In the genomic region with DNA sequence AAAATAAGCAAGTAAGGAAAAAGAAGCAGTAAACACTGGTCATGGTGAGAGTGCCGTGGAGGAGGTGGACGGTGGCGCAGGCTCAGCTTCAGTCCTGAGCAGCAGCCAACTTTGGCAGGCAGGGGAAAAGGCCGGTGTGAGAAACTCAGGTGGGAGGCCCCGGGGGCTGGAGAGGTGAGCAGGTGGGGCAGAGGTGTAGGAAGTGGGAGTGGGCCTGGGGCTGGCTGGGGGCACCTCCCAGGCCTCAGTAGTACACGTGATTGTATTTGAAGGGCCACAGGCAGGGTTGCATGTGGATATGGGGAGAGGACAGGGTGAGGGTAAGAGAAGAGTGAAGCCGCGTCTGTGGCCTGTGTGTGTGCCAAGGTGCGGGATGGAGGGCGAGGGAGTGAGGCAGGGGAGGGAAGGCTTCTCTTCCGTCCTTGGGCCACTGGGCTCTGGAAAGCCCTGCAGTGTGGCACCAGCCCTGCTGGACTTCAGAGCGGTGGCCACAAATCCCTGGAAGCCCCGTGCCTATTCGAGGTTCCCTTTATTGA, we compare ENCODE assay signal across 24 cellular contexts. TPM values are rescaled to one million over a fixed set of nuclear protein-coding genes. Genes with fewer than 3 reads are reported as not detected.
A peak's percentile ranks its signal among the peaks of the same experiment; 100 is the strongest.
DNase-seq lines count a peak whose midpoint lies in the region; ATAC-seq, FAIRE-seq and TF ChIP-seq lines count a peak whose summit lies in the region.
"Had no signal": no experiment of that assay in that cellular context is flagged by ENCODE, and none has a peak within 500 bp of the region (broad histone marks: within the 10 kb centered on the region; RNA-seq: fewer than 3 reads in every experiment).

No MANE protein-coding gene starts in this region.

- ATAC-seq in T-helper 17 cell (no peak), omental fat pad (ENCODE audit: low FRiP score) (no peak), right lobe of liver (no peak)
- ATAC-seq: body of pancreas; GM12878; naive thymus-derived CD8-positive, alpha-beta T cell; stimulated activated memory B cell treated with anti-CD40 and anti-IgM and Interleukin-4, amounts not matched to agents 10 μg/mL and 1 μg/mL and 100 μg/mL, for 72 hours had no signal

- peak overlapping the region; percentile 37 for H3K27ac Mint-ChIP-seq in T-helper 1 cell treated with Interleukin-12 subunit alpha and Interleukin-12 subunit beta and Interleukin-4 antibody, amounts not matched to agents 30 μg/mL and 1 μg/mL, for 36 hours
- H3K27ac Mint-ChIP-seq in T-helper 17 cell: peak overlapping the region; percentile 86
- H3K27ac Mint-ChIP-seq: progenitor cell of endocrine pancreas; stimulated activated memory B cell treated with anti-CD40 and anti-IgM and Interleukin-4, amounts not matched to agents 10 μg/mL and 1 μg/mL and 100 μg/mL, for 72 hours had no signal

- H3K4me1 Mint-ChIP-seq in T-helper 1 cell treated with Interleukin-12 subunit alpha and Interleukin-12 subunit beta and Interleukin-4 antibody, amounts not matched to agents 30 μg/mL and 1 μg/mL, for 36 hours (ENCODE audit: low read depth): peaks cover 5% of the 10 kb centered on the region
- H3K4me1 Mint-ChIP-seq in T-helper 17 cell: peaks cover 10% of the 10 kb centered on the region

- H3K9ac ChIP-seq in kidney (ENCODE audit: low read length in 2 of 2): no peak overlapping the region

- H3K27me3 Mint-ChIP-seq in T-helper 1 cell treated with Interleukin-12 subunit alpha and Interleukin-12 subunit beta and Interleukin-4 antibody, amounts not matched to agents 30 μg/mL and 1 μg/mL, for 36 hours (ENCODE audit: low read depth): no peaks in the 10 kb centered on the region
- H3K27me3 Mint-ChIP-seq in T-helper 17 cell: no peaks in the 10 kb centered on the region
- H3K27me3 Mint-ChIP-seq: progenitor cell of endocrine pancreas had no signal

- 56% methylated on average over 6 of the region's 14 CpGs for WGBS in right lobe of liver (ENCODE audit: insufficient coverage, low coverage, low lambda C conversion rate, missing lambda C conversion rate)

- TF ChIP-seq CTCF in kidney (IDR thresholded peaks at IDR 0.05; ENCODE audit: borderline replicate concordance, extremely low read depth, insufficient read depth): no peak
- no peak for TF ChIP-seq CTCF in omental fat pad (IDR thresholded peaks at IDR 0.05)
- no peak for TF ChIP-seq CTCF in right lobe of liver (IDR thresholded peaks at IDR 0.05)

- peaks cover 2% of the 10 kb centered on the region for H3K36me3 Mint-ChIP-seq in T-helper 1 cell treated with Interleukin-12 subunit alpha and Interleukin-12 subunit beta and Interleukin-4 antibody, amounts not matched to agents 30 μg/mL and 1 μg/mL, for 36 hours (ENCODE audit: low read depth)
- peaks cover 5% of the 10 kb centered on the region for H3K36me3 Mint-ChIP-seq in T-helper 17 cell (ENCODE audit: low read depth)
- H3K36me3 Mint-ChIP-seq: naive thymus-derived CD8-positive, alpha-beta T cell had no signal

- no peaks in the 10 kb centered on the region for H3K36me3 ChIP-seq in kidney (ENCODE audit: control insufficient read depth in 1 of 2, insufficient read depth in 2 of 2, low read length in 2 of 2)
- no peaks in the 10 kb centered on the region for H3K36me3 ChIP-seq in right lobe of liver
- H3K36me3 ChIP-seq: colonic mucosa had no signal

- H3K4me1 ChIP-seq in kidney (ENCODE audit: control insufficient read depth in 1 of 2, insufficient read depth in 1 of 2, low read depth in 1 of 2, low read length in 2 of 2): peaks cover 4 to 15% of the 10 kb centered on the region in 2 donors
- H3K4me1 ChIP-seq in right lobe of liver: peaks cover 0 to 5% (median 0%) of the 10 kb centered on the region in 4 donors
- H3K4me1 ChIP-seq: colonic mucosa had no signal

- H3K4me3 Mint-ChIP-seq in T-helper 1 cell treated with Interleukin-12 subunit alpha and Interleukin-12 subunit beta and Interleukin-4 antibody, amounts not matched to agents 30 μg/mL and 1 μg/mL, for 36 hours: no peak overlapping the region
- H3K4me3 Mint-ChIP-seq in T-helper 17 cell: no peak overlapping the region
- H3K4me3 Mint-ChIP-seq: naive thymus-derived CD8-positive, alpha-beta T cell; stimulated activated memory B cell treated with anti-CD40 and anti-IgM and Interleukin-4, amounts not matched to agents 10 μg/mL and 1 μg/mL and 100 μg/mL, for 72 hours had no signal

- no peak overlapping the region for H3K27ac ChIP-seq in kidney (ENCODE audit: low read depth in 2 of 2, low read length in 2 of 2)
- H3K27ac ChIP-seq in right lobe of liver: no peak overlapping the region
- H3K27ac ChIP-seq: 22Rv1, body of pancreas, colonic mucosa had no signal

- no peak for DNase-seq in T-helper 1 cell
- no peak for DNase-seq in T-helper 17 cell
- peak; percentile 46 for DNase-seq in kidney
- peak; percentile 71 for DNase-seq in posterior vena cava (ENCODE audit: low spot score)
- DNase-seq in omental fat pad (ENCODE audit: low spot score): no peak
- DNase-seq in right lobe of liver: no peak
- DNase-seq in NCI-H1694 (lab: John Stamatoyannopoulos, UW): no peak
- DNase-seq: colonic mucosa; DMS79 treated with DMSO at 0.1 percent for 48 hours; KBM-7; naive thymus-derived CD8-positive, alpha-beta T cell; NCI-H69; stimulated activated CD4-positive, alpha-beta T cell treated with anti-CD3 and anti-CD28 coated beads, Interleukin-1b, Interleukin-23, amount 100 ng/mL, for 48 hours had no signal

- H3K9me3 ChIP-seq in T-helper 17 cell (ENCODE audit: control insufficient read depth, low read length, poor library complexity, severe bottlenecking) (no peaks in the 10 kb centered on the region), kidney (ENCODE audit: control insufficient read depth in 1 of 2, low read length in 2 of 2) (no peaks in the 10 kb centered on the region), right lobe of liver (no peaks in the 10 kb centered on the region)
- H3K9me3 ChIP-seq: body of pancreas, colonic mucosa had no signal

- no peaks in the 10 kb centered on the region for H3K27me3 ChIP-seq in right lobe of liver
- H3K27me3 ChIP-seq: body of pancreas, colonic mucosa had no signal

- H3K4me3 ChIP-seq in kidney (ENCODE audit: low read length in 2 of 2): no peak overlapping the region
- no peak overlapping the region for H3K4me3 ChIP-seq in right lobe of liver
- H3K4me3 ChIP-seq: body of pancreas, colonic mucosa, GM12878 had no signal

- TF ChIP-seq POLR2A in right lobe of liver (IDR thresholded peaks at IDR 0.05): no peak

- intact Hi-C loops in kidney (cut with DNase I): no loop called here
- intact Hi-C loops in posterior vena cava (cut with DNase I): no loop called here
- intact Hi-C loops in right lobe of liver (cut with DNase I): no loop called here

- FAIRE-seq in kidney (lab: Jason Lieb, UNC): no peak
- FAIRE-seq: endometrium, GM12878, TTC549 had no signal

- no peaks in the 10 kb centered on the region for H3K9me3 Mint-ChIP-seq in T-helper 1 cell treated with Interleukin-12 subunit alpha and Interleukin-12 subunit beta and Interleukin-4 antibody, amounts not matched to agents 30 μg/mL and 1 μg/mL, for 36 hours
- H3K9me3 Mint-ChIP-seq: naive thymus-derived CD8-positive, alpha-beta T cell; stimulated activated memory B cell treated with anti-CD40 and anti-IgM and Interleukin-4, amounts not matched to agents 10 μg/mL and 1 μg/mL and 100 μg/mL, for 72 hours had no signal

RNA-seq across cellular contexts. Expression of a gene that starts 14.0 kb away (rescaled TPM):
- total RNA-seq in T-helper 17 cell: 10 to 100 TPM; 11.7 to 16.8 TPM
- 14.7 TPM for total RNA-seq in kidney
- 4.1 TPM for polyA plus RNA-seq in kidney (ENCODE audit: insufficient read depth, low read depth, low replicate concordance)
- 10 to 100 TPM; 14.9 to 16.1 TPM for total RNA-seq in posterior vena cava
- 10 to 100 TPM in 2 of 4 donors, 1 to 10 TPM in 2; 5.6 to 22.9 (median 11.0) TPM for total RNA-seq in omental fat pad
- 10 to 100 TPM in 1 of 6 experiments, 1 to 10 TPM in 5; 2.0 to 12.3 (median 4.6) TPM for total RNA-seq in right lobe of liver

RNA-seq across cellular contexts. Expression of a gene that starts 37.5 kb away (rescaled TPM):
- total RNA-seq in T-helper 17 cell (10 to 100 TPM; 11.9 to 14.0 TPM), kidney (21.5 TPM), posterior vena cava (10 to 100 TPM; 12.4 to 14.4 TPM), omental fat pad (10 to 100 TPM; 11.8 to 18.8 (median 16.3) TPM), right lobe of liver (10 to 100 TPM in 5 of 6 experiments, 1 to 10 TPM in 1; 9.3 to 17.8 (median 14.4) TPM)
- 6.3 TPM for polyA plus RNA-seq in kidney (ENCODE audit: insufficient read depth, low read depth, low replicate concordance)

RNA-seq across cellular contexts. Expression of a gene that starts 51.0 kb away (rescaled TPM):
- total RNA-seq in T-helper 17 cell: not detected
- total RNA-seq in kidney: not detected
- not detected for polyA plus RNA-seq in kidney (ENCODE audit: insufficient read depth, low read depth, low replicate concordance)
- total RNA-seq in posterior vena cava: not detected
- total RNA-seq in omental fat pad: not detected
- not detected for total RNA-seq in right lobe of liver
- total RNA-seq: body of pancreas; colonic mucosa; fibroblast of lung; GM12878; naive thymus-derived CD8-positive, alpha-beta T cell; progenitor cell of endocrine pancreas; skeletal muscle tissue; temporal lobe had no signal
- polyA plus RNA-seq: fibroblast of lung, GM12878 had no signal

Comparison
In these comparisons a context has a peak if more than half of its experiments do, and no peak if none do; other contexts are left out.
1. DNase-seq: peak in kidney (single experiment) and posterior vena cava (single experiment); none in T-helper 1 cell (0 of 5), T-helper 17 cell (0 of 3), omental fat pad (single experiment), right lobe of liver (0 of 3) and NCI-H1694 (single experiment).